1 cellular context compared by ENCODE assay signal in the genomic region with DNA sequence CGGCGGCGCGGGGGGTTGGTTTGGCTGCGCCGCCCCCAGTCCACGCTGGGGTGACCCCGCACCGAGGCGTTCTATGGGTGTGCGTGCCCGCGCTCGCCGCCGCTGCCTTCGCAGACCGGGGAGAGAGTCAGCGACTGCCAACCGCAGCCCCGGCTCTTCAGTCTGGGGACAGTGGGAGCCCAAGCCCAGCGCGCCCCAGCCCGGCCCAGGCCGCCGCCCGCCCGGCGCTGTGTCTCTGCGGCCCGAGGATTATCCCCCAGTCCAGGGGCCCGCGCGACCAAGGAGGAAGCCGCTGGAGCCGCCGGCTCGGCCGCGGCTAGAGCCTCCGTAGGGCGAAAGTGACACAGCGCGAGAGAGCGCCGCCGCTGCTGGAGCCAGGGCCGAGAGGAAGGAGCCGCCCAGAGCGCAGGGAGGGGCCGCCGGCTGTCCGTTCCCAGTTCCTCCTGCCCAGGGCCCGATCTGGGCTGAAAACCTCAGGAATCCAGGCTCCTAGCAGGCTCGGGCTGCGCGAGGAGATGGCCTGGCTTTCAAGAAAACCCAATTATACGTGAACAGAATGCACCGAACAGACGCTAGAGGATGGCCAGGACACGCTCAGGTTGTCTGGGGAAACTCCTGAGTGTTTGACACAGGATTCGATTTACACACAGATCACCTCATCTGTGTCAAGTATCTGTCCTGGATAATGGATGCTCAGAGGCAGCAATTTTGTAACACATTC.
TF ChIP-seq lines count a peak whose summit lies in the region.

No MANE protein-coding gene starts in this region.

TF ChIP-seq in HepG2, 621 proteins besides CTCF, POLR2A, EP300 and RAD21 (continued from another document and continues in another):
- TF ChIP-seq, protein P1, sequence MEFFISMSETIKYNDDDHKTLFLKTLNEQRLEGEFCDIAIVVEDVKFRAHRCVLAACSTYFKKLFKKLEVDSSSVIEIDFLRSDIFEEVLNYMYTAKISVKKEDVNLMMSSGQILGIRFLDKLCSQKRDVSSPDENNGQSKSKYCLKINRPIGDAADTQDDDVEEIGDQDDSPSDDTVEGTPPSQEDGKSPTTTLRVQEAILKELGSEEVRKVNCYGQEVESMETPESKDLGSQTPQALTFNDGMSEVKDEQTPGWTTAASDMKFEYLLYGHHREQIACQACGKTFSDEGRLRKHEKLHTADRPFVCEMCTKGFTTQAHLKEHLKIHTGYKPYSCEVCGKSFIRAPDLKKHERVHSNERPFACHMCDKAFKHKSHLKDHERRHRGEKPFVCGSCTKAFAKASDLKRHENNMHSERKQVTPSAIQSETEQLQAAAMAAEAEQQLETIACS (CRISPR knock-in tag; IDR thresholded peaks at IDR 0.05) = peak; percentile 63; the same call in 1 of the 2 replicates
- TF ChIP-seq ZNF3 (CRISPR knock-in tag; IDR thresholded peaks at IDR 0.05) (no peak), ZHX2 (IDR thresholded peaks at IDR 0.05; ENCODE audit: low read depth) (no peak), ZHX2 (CRISPR knock-in tag; IDR thresholded peaks at IDR 0.05; ENCODE audit: borderline replicate concordance) (peak; percentile 62; the same call in 1 of the 2 replicates), ZNF772 (CRISPR knock-in tag; IDR thresholded peaks at IDR 0.05) (0 out of 2 replicates have a peak, but pooled peaks have one; percentile 11), ZNF747 (CRISPR knock-in tag; IDR thresholded peaks at IDR 0.05; ENCODE audit: borderline replicate concordance) (no peak), ZFP90 (CRISPR knock-in tag; IDR thresholded peaks at IDR 0.05; ENCODE audit: borderline replicate concordance) (peak; percentile 47; the same call in 1 of the 2 replicates), ZNF513 (CRISPR knock-in tag; conservative IDR thresholded peaks at IDR 0.05) (0 out of 2 replicates have a peak, but pooled peaks have one; percentile 30), ZNF296 (CRISPR knock-in tag; conservative IDR thresholded peaks at IDR 0.05) (no peak), NFKB2 (CRISPR knock-in tag; IDR thresholded peaks at IDR 0.05; ENCODE audit: borderline replicate concordance) (peak; percentile 56; the same call in 1 of the 2 replicates), SMAD1 (CRISPR knock-in tag; IDR thresholded peaks at IDR 0.05; ENCODE audit: borderline replicate concordance, low read depth) (peak; percentile 43; the same call in 1 of the 2 replicates), NFE2L1 (CRISPR knock-in tag; IDR thresholded peaks at IDR 0.05; ENCODE audit: borderline replicate concordance) (no peak), NONO (IDR thresholded peaks at IDR 0.05) (no peak), NONO (CRISPR knock-in tag; conservative IDR thresholded peaks at IDR 0.05) (0 out of 2 replicates have a peak, but pooled peaks have one; percentile 45), ZNF225 (CRISPR knock-in tag; IDR thresholded peaks at IDR 0.05) (no peak), PBX3 (CRISPR knock-in tag; IDR thresholded peaks at IDR 0.05; ENCODE audit: borderline replicate concordance) (0 out of 2 replicates have a peak, but pooled peaks have one; percentile 31), BRD4 (CRISPR knock-in tag; IDR thresholded peaks at IDR 0.05) (0 out of 2 replicates have a peak, but pooled peaks have one; percentile 17), ESRRA (CRISPR knock-in tag; IDR thresholded peaks at IDR 0.05; ENCODE audit: low read depth) (0 out of 2 replicates have a peak, but pooled peaks have one; percentile 1), ZNF235 (CRISPR knock-in tag; IDR thresholded peaks at IDR 0.05; ENCODE audit: borderline replicate concordance) (0 out of 2 replicates have a peak, but pooled peaks have one; percentile 34), ARID4A (CRISPR knock-in tag; IDR thresholded peaks at IDR 0.05; ENCODE audit: borderline replicate concordance) (peak; percentile 71; the same call in 1 of the 2 replicates), SATB2 (CRISPR knock-in tag; IDR thresholded peaks at IDR 0.05) (peak; percentile 56; the same call in 1 of the 2 replicates)
- TF ChIP-seq, protein P2, sequence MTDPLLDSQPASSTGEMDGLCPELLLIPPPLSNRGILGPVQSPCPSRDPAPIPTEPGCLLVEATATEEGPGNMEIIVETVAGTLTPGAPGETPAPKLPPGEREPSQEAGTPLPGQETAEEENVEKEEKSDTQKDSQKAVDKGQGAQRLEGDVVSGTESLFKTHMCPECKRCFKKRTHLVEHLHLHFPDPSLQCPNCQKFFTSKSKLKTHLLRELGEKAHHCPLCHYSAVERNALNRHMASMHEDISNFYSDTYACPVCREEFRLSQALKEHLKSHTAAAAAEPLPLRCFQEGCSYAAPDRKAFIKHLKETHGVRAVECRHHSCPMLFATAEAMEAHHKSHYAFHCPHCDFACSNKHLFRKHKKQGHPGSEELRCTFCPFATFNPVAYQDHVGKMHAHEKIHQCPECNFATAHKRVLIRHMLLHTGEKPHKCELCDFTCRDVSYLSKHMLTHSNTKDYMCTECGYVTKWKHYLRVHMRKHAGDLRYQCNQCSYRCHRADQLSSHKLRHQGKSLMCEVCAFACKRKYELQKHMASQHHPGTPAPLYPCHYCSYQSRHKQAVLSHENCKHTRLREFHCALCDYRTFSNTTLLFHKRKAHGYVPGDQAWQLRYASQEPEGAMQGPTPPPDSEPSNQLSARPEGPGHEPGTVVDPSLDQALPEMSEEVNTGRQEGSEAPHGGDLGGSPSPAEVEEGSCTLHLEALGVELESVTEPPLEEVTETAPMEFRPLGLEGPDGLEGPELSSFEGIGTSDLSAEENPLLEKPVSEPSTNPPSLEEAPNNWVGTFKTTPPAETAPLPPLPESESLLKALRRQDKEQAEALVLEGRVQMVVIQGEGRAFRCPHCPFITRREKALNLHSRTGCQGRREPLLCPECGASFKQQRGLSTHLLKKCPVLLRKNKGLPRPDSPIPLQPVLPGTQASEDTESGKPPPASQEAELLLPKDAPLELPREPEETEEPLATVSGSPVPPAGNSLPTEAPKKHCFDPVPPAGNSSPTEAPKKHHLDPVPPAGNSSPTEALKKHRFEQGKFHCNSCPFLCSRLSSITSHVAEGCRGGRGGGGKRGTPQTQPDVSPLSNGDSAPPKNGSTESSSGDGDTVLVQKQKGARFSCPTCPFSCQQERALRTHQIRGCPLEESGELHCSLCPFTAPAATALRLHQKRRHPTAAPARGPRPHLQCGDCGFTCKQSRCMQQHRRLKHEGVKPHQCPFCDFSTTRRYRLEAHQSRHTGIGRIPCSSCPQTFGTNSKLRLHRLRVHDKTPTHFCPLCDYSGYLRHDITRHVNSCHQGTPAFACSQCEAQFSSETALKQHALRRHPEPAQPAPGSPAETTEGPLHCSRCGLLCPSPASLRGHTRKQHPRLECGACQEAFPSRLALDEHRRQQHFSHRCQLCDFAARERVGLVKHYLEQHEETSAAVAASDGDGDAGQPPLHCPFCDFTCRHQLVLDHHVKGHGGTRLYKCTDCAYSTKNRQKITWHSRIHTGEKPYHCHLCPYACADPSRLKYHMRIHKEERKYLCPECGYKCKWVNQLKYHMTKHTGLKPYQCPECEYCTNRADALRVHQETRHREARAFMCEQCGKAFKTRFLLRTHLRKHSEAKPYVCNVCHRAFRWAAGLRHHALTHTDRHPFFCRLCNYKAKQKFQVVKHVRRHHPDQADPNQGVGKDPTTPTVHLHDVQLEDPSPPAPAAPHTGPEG (CRISPR knock-in tag; IDR thresholded peaks at IDR 0.05) = peak; percentile 85; the same call in 1 of the 2 replicates
- TF ChIP-seq, protein P3, sequence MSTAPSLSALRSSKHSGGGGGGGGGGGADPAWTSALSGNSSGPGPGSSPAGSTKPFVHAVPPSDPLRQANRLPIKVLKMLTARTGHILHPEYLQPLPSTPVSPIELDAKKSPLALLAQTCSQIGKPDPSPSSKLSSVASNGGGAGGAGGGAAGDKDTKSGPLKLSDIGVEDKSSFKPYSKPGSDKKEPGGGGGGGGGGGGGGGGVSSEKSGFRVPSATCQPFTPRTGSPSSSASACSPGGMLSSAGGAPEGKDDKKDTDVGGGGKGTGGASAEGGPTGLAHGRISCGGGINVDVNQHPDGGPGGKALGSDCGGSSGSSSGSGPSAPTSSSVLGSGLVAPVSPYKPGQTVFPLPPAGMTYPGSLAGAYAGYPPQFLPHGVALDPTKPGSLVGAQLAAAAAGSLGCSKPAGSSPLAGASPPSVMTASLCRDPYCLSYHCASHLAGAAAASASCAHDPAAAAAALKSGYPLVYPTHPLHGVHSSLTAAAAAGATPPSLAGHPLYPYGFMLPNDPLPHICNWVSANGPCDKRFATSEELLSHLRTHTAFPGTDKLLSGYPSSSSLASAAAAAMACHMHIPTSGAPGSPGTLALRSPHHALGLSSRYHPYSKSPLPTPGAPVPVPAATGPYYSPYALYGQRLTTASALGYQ (CRISPR knock-in tag; IDR thresholded peaks at IDR 0.05) = peak; percentile 31; the same call in 1 of the 2 replicates
- TF ChIP-seq, protein P4, sequence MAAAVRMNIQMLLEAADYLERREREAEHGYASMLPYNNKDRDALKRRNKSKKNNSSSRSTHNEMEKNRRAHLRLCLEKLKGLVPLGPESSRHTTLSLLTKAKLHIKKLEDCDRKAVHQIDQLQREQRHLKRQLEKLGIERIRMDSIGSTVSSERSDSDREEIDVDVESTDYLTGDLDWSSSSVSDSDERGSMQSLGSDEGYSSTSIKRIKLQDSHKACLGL (CRISPR knock-in tag; IDR thresholded peaks at IDR 0.05) = 0 out of 2 replicates have a peak, but pooled peaks have one; percentile 23
